In genomic region chr2:221896505-221897151, GRCh38 we compare ENCODE assay signal across 13 cellular contexts.
DNase-seq lines count a peak whose midpoint lies in the region; ATAC-seq and TF ChIP-seq lines count a peak whose summit lies in the region.
"Had no signal": no experiment of that assay in that cellular context is flagged by ENCODE, and none has a peak within 500 bp of the region (broad histone marks: within the 10 kb centered on the region; RNA-seq: fewer than 3 reads in every experiment).

No MANE protein-coding gene starts in this region.

- in situ Hi-C loops in astrocyte of the cerebellum (cut with HindIII; ENCODE audit: low sequenced_read_pairs): no loop called here

- H3K9me3 ChIP-seq in stomach: no peaks in the 10 kb centered on the region
- H3K9me3 ChIP-seq: esophagus squamous epithelium had no signal

- ATAC-seq in GM21423 (IDR thresholded peaks at IDR 0.05; ENCODE audit: unreplicated experiment) (no peak), HG03521 (IDR thresholded peaks at IDR 0.05; ENCODE audit: unreplicated experiment) (no peak)
- ATAC-seq in activated naive CD4-positive, alpha-beta T cell treated with anti-CD3 and anti-CD28 coated beads, Interleukin-2, amount 50 U/mL, for 72 hours: no peak

- intact Hi-C loops in stomach (cut with DNase I; ENCODE audit: low total_unique reads): no loop called here

- no peaks in the 10 kb centered on the region for H3K36me3 ChIP-seq in stomach
- H3K36me3 ChIP-seq: esophagus squamous epithelium had no signal

- H3K4me1 ChIP-seq in stomach: peaks cover 0 to 4% (median 0%) of the 10 kb centered on the region in 4 donors
- H3K4me1 ChIP-seq: esophagus squamous epithelium had no signal

- peak; percentile 35 for TF ChIP-seq EP300 in stomach (IDR thresholded peaks at IDR 0.05)

- H3K27ac Mint-ChIP-seq in activated naive CD4-positive, alpha-beta T cell treated with anti-CD3 and anti-CD28 coated beads, Interleukin-2, amount 50 U/mL, for 72 hours: no peak overlapping the region
- H3K27ac Mint-ChIP-seq: activated naive CD4-positive, alpha-beta T cell treated with anti-CD3 and anti-CD28 coated beads for 36 hours had no signal

- no peaks in the 10 kb centered on the region for H3K27me3 ChIP-seq in stomach
- H3K27me3 ChIP-seq: esophagus squamous epithelium had no signal

- H3K9me3 Mint-ChIP-seq in activated naive CD4-positive, alpha-beta T cell treated with anti-CD3 and anti-CD28 coated beads, Interleukin-2, amount 50 U/mL, for 72 hours: peaks cover 0 to 10% of the 10 kb centered on the region in 2 donors
- H3K9me3 Mint-ChIP-seq: activated naive CD4-positive, alpha-beta T cell treated with anti-CD3 and anti-CD28 coated beads for 36 hours had no signal

- TF ChIP-seq CTCF in astrocyte of the cerebellum (IDR thresholded peaks at IDR 0.05; ENCODE audit: low read depth, low read length, missing control alignments) (no peak), stomach (IDR thresholded peaks at IDR 0.05) (no peak)

- 38 to 57% (median 55%) methylated on average over 10 of the region's 10 CpGs for WGBS in stomach, 5 donors

- H3K4me3 ChIP-seq in astrocyte of the cerebellum (ENCODE audit: low read depth, low read length) (no peak overlapping the region), stomach (no peak overlapping the region)
- H3K4me3 ChIP-seq: esophagus squamous epithelium had no signal

- DNase-seq in HT1080 (ENCODE audit: low read depth) (peak; percentile 65), astrocyte of the cerebellum (ENCODE audit: low read depth) (peak; percentile 50), iPS-NIHi7 (ENCODE audit: extremely low spot score) (peak; percentile 24), stomach (no peak), DMS114 treated with DMSO at 0.1 percent for 48 hours (lab: John Stamatoyannopoulos, UW; ENCODE audit: unreplicated experiment) (no peak)
- DNase-seq in activated naive CD4-positive, alpha-beta T cell treated with anti-CD3 and anti-CD28 coated beads, Interleukin-2, amount 50 U/mL, for 72 hours (ENCODE audit: low spot score in 2 of 2): no peak
- DNase-seq: activated naive CD4-positive, alpha-beta T cell treated with anti-CD3 and anti-CD28 coated beads for 36 hours; DND-41; esophagus squamous epithelium; Karpas-422 had no signal

- no peak for TF ChIP-seq POLR2A in stomach (IDR thresholded peaks at IDR 0.05)

- H3K27ac ChIP-seq in stomach: peak overlapping the region in 3 of 5 donors; percentile 41 to 61 (median 55)
- H3K27ac ChIP-seq: VCaP had no signal

- peaks cover 0 to 6% of the 10 kb centered on the region in 2 donors for H3K36me3 Mint-ChIP-seq in activated naive CD4-positive, alpha-beta T cell treated with anti-CD3 and anti-CD28 coated beads, Interleukin-2, amount 50 U/mL, for 72 hours

Comparison
In these comparisons a context has a peak if more than half of its experiments do, and no peak if none do; other contexts are left out.
1. DNase-seq: peak in HT1080 (single experiment), astrocyte of the cerebellum (single experiment) and iPS-NIHi7 (single experiment); none in stomach (single experiment), DMS114 treated with DMSO at 0.1 percent for 48 hours (single experiment) and activated naive CD4-positive, alpha-beta T cell treated with anti-CD3 and anti-CD28 coated beads, Interleukin-2, amount 50 U/mL, for 72 hours (0 of 2).